Comparison of ENCODE assay signal across 1 cellular context in the genomic region with DNA sequence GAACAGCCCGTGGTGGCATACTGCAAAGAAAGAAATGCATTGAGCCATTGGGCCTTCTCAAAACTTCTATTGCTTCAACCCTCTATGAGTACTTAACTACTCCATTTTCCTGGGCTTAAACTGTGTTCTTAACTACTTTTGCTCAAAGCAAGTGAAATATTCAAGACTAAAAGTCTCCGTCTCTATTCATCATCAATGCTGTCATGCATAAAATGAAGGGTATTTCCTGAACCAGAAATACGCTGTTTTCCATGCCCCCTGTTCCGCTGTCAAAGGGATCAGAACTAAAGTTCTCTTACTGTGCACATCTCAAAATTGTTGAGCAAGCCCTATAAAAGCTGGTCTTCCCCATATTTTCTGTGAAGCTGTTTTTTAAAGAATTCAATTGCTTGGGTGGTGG.
TF ChIP-seq lines count a peak whose summit lies in the region.

No MANE protein-coding gene starts in this region.

TF ChIP-seq in SK-N-SH, 30 proteins besides CTCF, POLR2A, EP300 and RAD21 (continued from another document):
- TF ChIP-seq, protein P1, sequence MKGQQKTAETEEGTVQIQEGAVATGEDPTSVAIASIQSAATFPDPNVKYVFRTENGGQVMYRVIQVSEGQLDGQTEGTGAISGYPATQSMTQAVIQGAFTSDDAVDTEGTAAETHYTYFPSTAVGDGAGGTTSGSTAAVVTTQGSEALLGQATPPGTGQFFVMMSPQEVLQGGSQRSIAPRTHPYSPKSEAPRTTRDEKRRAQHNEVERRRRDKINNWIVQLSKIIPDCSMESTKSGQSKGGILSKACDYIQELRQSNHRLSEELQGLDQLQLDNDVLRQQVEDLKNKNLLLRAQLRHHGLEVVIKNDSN (IDR thresholded peaks at IDR 0.05; ENCODE audit: borderline replicate concordance, low read depth): no peak
- TF ChIP-seq JUND (IDR thresholded peaks at IDR 0.05): no peak
- no peak for TF ChIP-seq FOXM1 (IDR thresholded peaks at IDR 0.05; ENCODE audit: low read depth)
- no peak for TF ChIP-seq RCOR1 (IDR thresholded peaks at IDR 0.05; ENCODE audit: low read length)
- no peak for TF ChIP-seq MEF2A (IDR thresholded peaks at IDR 0.05; ENCODE audit: borderline replicate concordance, low read depth)
- no peak for TF ChIP-seq MAX (IDR thresholded peaks at IDR 0.05; ENCODE audit: low read depth)
- no peak for TF ChIP-seq GABPA (IDR thresholded peaks at IDR 0.05; ENCODE audit: low read depth)
- no peak for TF ChIP-seq ZBTB33 (IDR thresholded peaks at IDR 0.05; ENCODE audit: borderline replicate concordance, low read depth)
- no peak for TF ChIP-seq GATA2 (CRISPR knock-in tag; IDR thresholded peaks at IDR 0.05)
- no peak for TF ChIP-seq POLR2AphosphoS5 (IDR thresholded peaks at IDR 0.05; ENCODE audit: low read depth, low read length)
- TF ChIP-seq REST (IDR thresholded peaks at IDR 0.05; ENCODE audit: low read depth, low read length): no peak
- no peak for TF ChIP-seq ELF1 (IDR thresholded peaks at IDR 0.05)
- TF ChIP-seq, protein P2, sequence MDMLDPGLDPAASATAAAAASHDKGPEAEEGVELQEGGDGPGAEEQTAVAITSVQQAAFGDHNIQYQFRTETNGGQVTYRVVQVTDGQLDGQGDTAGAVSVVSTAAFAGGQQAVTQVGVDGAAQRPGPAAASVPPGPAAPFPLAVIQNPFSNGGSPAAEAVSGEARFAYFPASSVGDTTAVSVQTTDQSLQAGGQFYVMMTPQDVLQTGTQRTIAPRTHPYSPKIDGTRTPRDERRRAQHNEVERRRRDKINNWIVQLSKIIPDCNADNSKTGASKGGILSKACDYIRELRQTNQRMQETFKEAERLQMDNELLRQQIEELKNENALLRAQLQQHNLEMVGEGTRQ (IDR thresholded peaks at IDR 0.05; ENCODE audit: borderline replicate concordance, low read depth, low read length): no peak
- no peak for TF ChIP-seq SIN3A (IDR thresholded peaks at IDR 0.05; ENCODE audit: borderline replicate concordance, low read depth, low read length)
- TF ChIP-seq FOXJ3 (CRISPR knock-in tag; IDR thresholded peaks at IDR 0.05): no peak
